ENCODE assay signal across 12 cellular contexts in the genomic region with DNA sequence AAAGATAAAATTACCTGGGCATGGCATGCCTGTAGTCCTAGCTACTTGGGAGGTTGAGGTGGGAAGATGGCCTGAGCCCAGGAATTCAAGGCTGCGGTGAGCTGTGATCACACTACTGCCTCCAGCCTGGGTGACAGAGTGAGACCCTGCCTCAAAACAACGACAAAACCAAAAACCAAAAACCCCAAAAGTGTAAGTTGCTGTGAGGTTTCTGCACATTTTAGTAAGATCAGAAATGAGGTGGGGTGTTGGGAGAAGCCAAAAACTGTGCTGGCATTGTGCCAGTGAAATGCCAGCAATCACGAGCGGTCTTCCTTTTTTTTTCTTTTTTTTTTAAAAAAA.
DNase-seq lines count a peak whose midpoint lies in the region; ATAC-seq and TF ChIP-seq lines count a peak whose summit lies in the region.
"Had no signal": no experiment of that assay in that cellular context is flagged by ENCODE, and none has a peak within 500 bp of the region (broad histone marks: within the 10 kb centered on the region; RNA-seq: fewer than 3 reads in every experiment).

No MANE protein-coding gene starts in this region.

- CTCF ChIA-PET in activated CD4-positive, alpha-beta T cell treated with anti-CD3 and anti-CD28 coated beads, Interleukin-2, amount 10 ng/mL, durations not matched to agents 7 days and 5 days (lab: Charles Lee): interaction anchor here (0.6 kb wide), 1 partner anchor 130 kb away, joined by 4 read pairs; no protein-coding TSS in a partner anchor
- CTCF ChIA-PET in activated CD4-positive, alpha-beta memory T cell treated with anti-CD3 and anti-CD28 coated beads for 36 hours (lab: Charles Lee): interaction anchor here (0.9 to 2.9 kb wide), 3 partner anchors 10 to 113 kb away, joined by 3 to 9 read pairs (median 3); no protein-coding TSS in a partner anchor

- H3K9me3 Mint-ChIP-seq in HFFc6: no peaks in the 10 kb centered on the region
- H3K9me3 Mint-ChIP-seq in activated CD4-positive, alpha-beta T cell treated with anti-CD3 and anti-CD28 coated beads, Interleukin-2, amount 10 ng/mL, durations not matched to agents 7 days and 5 days: peaks cover 6% of the 10 kb centered on the region
- peaks cover 4% of the 10 kb centered on the region for H3K9me3 Mint-ChIP-seq in activated CD4-positive, alpha-beta memory T cell treated with anti-CD3 and anti-CD28 coated beads for 36 hours
- peaks cover 0 to 2% of the 10 kb centered on the region in 2 donors for H3K9me3 Mint-ChIP-seq in stimulated activated naive B cell treated with anti-CD40 and anti-IgM and Interleukin-4, amounts not matched to agents 10 μg/mL and 1 μg/mL and 100 μg/mL, for 72 hours

- intact Hi-C loops in esophagus muscularis mucosa (cut with DNase I): no loop called here
- intact Hi-C loops in psoas muscle (cut with DNase I): no loop called here
- intact Hi-C loops in activated CD4-positive, alpha-beta memory T cell treated with anti-CD3 and anti-CD28 coated beads for 36 hours (cut with micrococcal nuclease): no loop called here

- H3K4me3 Mint-ChIP-seq in HFFc6: peak overlapping the region; percentile 89
- no peak overlapping the region for H3K4me3 Mint-ChIP-seq in activated CD4-positive, alpha-beta T cell treated with anti-CD3 and anti-CD28 coated beads, Interleukin-2, amount 10 ng/mL, durations not matched to agents 7 days and 5 days
- no peak overlapping the region for H3K4me3 Mint-ChIP-seq in activated CD4-positive, alpha-beta memory T cell treated with anti-CD3 and anti-CD28 coated beads for 36 hours
- H3K4me3 Mint-ChIP-seq in stimulated activated naive B cell treated with anti-CD40 and anti-IgM and Interleukin-4, amounts not matched to agents 10 μg/mL and 1 μg/mL and 100 μg/mL, for 72 hours: no peak overlapping the region

- TF ChIP-seq CTCF in BE2C (IDR thresholded peaks at IDR 0.05; ENCODE audit: low read depth, low read length) (no peak), HFFc6 (IDR thresholded peaks at IDR 0.05) (no peak), esophagus muscularis mucosa (IDR thresholded peaks at IDR 0.05) (no peak), psoas muscle (IDR thresholded peaks at IDR 0.05) (no peak)

- ATAC-seq in psoas muscle (no peak), HG02571 (IDR thresholded peaks at IDR 0.05; ENCODE audit: unreplicated experiment) (no peak)
- no peak for ATAC-seq in stimulated activated naive B cell treated with anti-CD40 and anti-IgM and Interleukin-4, amounts not matched to agents 10 μg/mL and 1 μg/mL and 100 μg/mL, for 72 hours (replicated peaks)

- TF ChIP-seq EP300 in esophagus muscularis mucosa (IDR thresholded peaks at IDR 0.05): no peak

- no peaks in the 10 kb centered on the region for H3K36me3 Mint-ChIP-seq in HFFc6 (ENCODE audit: low read depth)
- peaks cover 12% of the 10 kb centered on the region for H3K36me3 Mint-ChIP-seq in activated CD4-positive, alpha-beta T cell treated with anti-CD3 and anti-CD28 coated beads, Interleukin-2, amount 10 ng/mL, durations not matched to agents 7 days and 5 days (ENCODE audit: low read depth)
- H3K36me3 Mint-ChIP-seq in activated CD4-positive, alpha-beta memory T cell treated with anti-CD3 and anti-CD28 coated beads for 36 hours: peaks cover 1% of the 10 kb centered on the region
- H3K36me3 Mint-ChIP-seq in stimulated activated naive B cell treated with anti-CD40 and anti-IgM and Interleukin-4, amounts not matched to agents 10 μg/mL and 1 μg/mL and 100 μg/mL, for 72 hours: peaks cover 0 to 4% of the 10 kb centered on the region in 2 donors
- H3K36me3 Mint-ChIP-seq: CD4-positive, CD25-positive, alpha-beta regulatory T cell had no signal

- H3K9me3 ChIP-seq in BE2C: no peaks in the 10 kb centered on the region
- no peaks in the 10 kb centered on the region for H3K9me3 ChIP-seq in esophagus muscularis mucosa
- no peaks in the 10 kb centered on the region for H3K9me3 ChIP-seq in psoas muscle

- peak overlapping the region; percentile 95 for H3K27ac Mint-ChIP-seq in HFFc6
- no peak overlapping the region for H3K27ac Mint-ChIP-seq in activated CD4-positive, alpha-beta T cell treated with anti-CD3 and anti-CD28 coated beads, Interleukin-2, amount 10 ng/mL, durations not matched to agents 7 days and 5 days
- H3K27ac Mint-ChIP-seq in activated CD4-positive, alpha-beta memory T cell treated with anti-CD3 and anti-CD28 coated beads for 36 hours: no peak overlapping the region
- H3K27ac Mint-ChIP-seq in stimulated activated naive B cell treated with anti-CD40 and anti-IgM and Interleukin-4, amounts not matched to agents 10 μg/mL and 1 μg/mL and 100 μg/mL, for 72 hours: no peak overlapping the region

- H3K36me3 ChIP-seq in BE2C (no peaks in the 10 kb centered on the region), esophagus muscularis mucosa (no peaks in the 10 kb centered on the region), psoas muscle (ENCODE audit: insufficient read depth in 1 of 2, low read depth in 1 of 2) (no peaks in the 10 kb centered on the region)

- H3K27me3 ChIP-seq in BE2C: no peaks in the 10 kb centered on the region
- H3K27me3 ChIP-seq in esophagus muscularis mucosa: no peaks in the 10 kb centered on the region
- H3K27me3 ChIP-seq in psoas muscle (ENCODE audit: insufficient read depth in 3 of 3, low read length in 2 of 3): peaks cover 0 to 6% (median 5%) of the 10 kb centered on the region in 3 donors

- H3K27ac ChIP-seq in esophagus muscularis mucosa (replicated peaks in 1 of 4) (peak overlapping the region; percentile 76 to 88 (median 85)), psoas muscle (peak overlapping the region; percentile 20)

- WGBS in esophagus muscularis mucosa: 51% methylated on average over 4 of the region's 4 CpGs
- 27 to 48% (median 29%) methylated on average over 4 of the region's 4 CpGs for WGBS in psoas muscle, 3 donors

- H3K4me1 ChIP-seq in BE2C (peaks cover 35% of the 10 kb centered on the region), esophagus muscularis mucosa (peaks cover 37 to 69% (median 58%) of the 10 kb centered on the region in 4 donors), psoas muscle (peaks cover 22% of the 10 kb centered on the region)

- H3K4me3 ChIP-seq in BE2C (ENCODE audit: low read depth, low read length) (peak overlapping the region; percentile 59), esophagus muscularis mucosa (peak overlapping the region in 1 of 4 donors; percentile 27), psoas muscle (no peak overlapping the region)

- no peak for DNase-seq in BE2C
- DNase-seq in HFFc6: no peak
- no peak for DNase-seq in esophagus muscularis mucosa (ENCODE audit: extremely low spot score)
- DNase-seq in psoas muscle: no peak
- no peak for DNase-seq in activated CD4-positive, alpha-beta T cell treated with anti-CD3 and anti-CD28 coated beads, Interleukin-2, amount 10 ng/mL, durations not matched to agents 7 days and 5 days
- no peak for DNase-seq in activated CD4-positive, alpha-beta memory T cell treated with anti-CD3 and anti-CD28 coated beads for 36 hours
- DNase-seq in stimulated activated naive B cell treated with anti-CD40 and anti-IgM and Interleukin-4, amounts not matched to agents 10 μg/mL and 1 μg/mL and 100 μg/mL, for 72 hours: no peak
- DNase-seq: CD4-positive, CD25-positive, alpha-beta regulatory T cell; mesendoderm; NCI-H187 treated with DMSO at 0.1 percent for 48 hours; stimulated activated CD4-positive, alpha-beta T cell treated with anti-CD3 and anti-CD28 coated beads, Interleukin-4, amount 100 ng/mL, for 1 hour had no signal

- POLR2A ChIA-PET in activated CD4-positive, alpha-beta T cell treated with anti-CD3 and anti-CD28 coated beads, Interleukin-2, amount 10 ng/mL, durations not matched to agents 7 days and 5 days (lab: Charles Lee): no interaction called here
- POLR2A ChIA-PET in activated CD4-positive, alpha-beta memory T cell treated with anti-CD3 and anti-CD28 coated beads for 36 hours (lab: Charles Lee): no interaction called here

- peaks cover 49% of the 10 kb centered on the region for H3K4me1 Mint-ChIP-seq in HFFc6 (ENCODE audit: low read depth)
- H3K4me1 Mint-ChIP-seq in activated CD4-positive, alpha-beta T cell treated with anti-CD3 and anti-CD28 coated beads, Interleukin-2, amount 10 ng/mL, durations not matched to agents 7 days and 5 days: peaks cover 28% of the 10 kb centered on the region
- peaks cover 46% of the 10 kb centered on the region for H3K4me1 Mint-ChIP-seq in activated CD4-positive, alpha-beta memory T cell treated with anti-CD3 and anti-CD28 coated beads for 36 hours (ENCODE audit: low read depth)
- H3K4me1 Mint-ChIP-seq in stimulated activated naive B cell treated with anti-CD40 and anti-IgM and Interleukin-4, amounts not matched to agents 10 μg/mL and 1 μg/mL and 100 μg/mL, for 72 hours: peaks cover 6 to 19% of the 10 kb centered on the region in 2 donors

- H3K27me3 Mint-ChIP-seq in HFFc6 (ENCODE audit: insufficient read depth): peaks cover 2% of the 10 kb centered on the region; the same call in 1 of the 2 replicates
- H3K27me3 Mint-ChIP-seq in activated CD4-positive, alpha-beta T cell treated with anti-CD3 and anti-CD28 coated beads, Interleukin-2, amount 10 ng/mL, durations not matched to agents 7 days and 5 days: no peaks in the 10 kb centered on the region
- no peaks in the 10 kb centered on the region for H3K27me3 Mint-ChIP-seq in activated CD4-positive, alpha-beta memory T cell treated with anti-CD3 and anti-CD28 coated beads for 36 hours
- no peaks in the 10 kb centered on the region for H3K27me3 Mint-ChIP-seq in stimulated activated naive B cell treated with anti-CD40 and anti-IgM and Interleukin-4, amounts not matched to agents 10 μg/mL and 1 μg/mL and 100 μg/mL, for 72 hours
- H3K27me3 Mint-ChIP-seq: CD4-positive, CD25-positive, alpha-beta regulatory T cell had no signal

- no peak for TF ChIP-seq POLR2A in esophagus muscularis mucosa (IDR thresholded peaks at IDR 0.05; ENCODE audit: low read depth)
